ENCODE assay signal across 7 cellular contexts in the genomic region with DNA sequence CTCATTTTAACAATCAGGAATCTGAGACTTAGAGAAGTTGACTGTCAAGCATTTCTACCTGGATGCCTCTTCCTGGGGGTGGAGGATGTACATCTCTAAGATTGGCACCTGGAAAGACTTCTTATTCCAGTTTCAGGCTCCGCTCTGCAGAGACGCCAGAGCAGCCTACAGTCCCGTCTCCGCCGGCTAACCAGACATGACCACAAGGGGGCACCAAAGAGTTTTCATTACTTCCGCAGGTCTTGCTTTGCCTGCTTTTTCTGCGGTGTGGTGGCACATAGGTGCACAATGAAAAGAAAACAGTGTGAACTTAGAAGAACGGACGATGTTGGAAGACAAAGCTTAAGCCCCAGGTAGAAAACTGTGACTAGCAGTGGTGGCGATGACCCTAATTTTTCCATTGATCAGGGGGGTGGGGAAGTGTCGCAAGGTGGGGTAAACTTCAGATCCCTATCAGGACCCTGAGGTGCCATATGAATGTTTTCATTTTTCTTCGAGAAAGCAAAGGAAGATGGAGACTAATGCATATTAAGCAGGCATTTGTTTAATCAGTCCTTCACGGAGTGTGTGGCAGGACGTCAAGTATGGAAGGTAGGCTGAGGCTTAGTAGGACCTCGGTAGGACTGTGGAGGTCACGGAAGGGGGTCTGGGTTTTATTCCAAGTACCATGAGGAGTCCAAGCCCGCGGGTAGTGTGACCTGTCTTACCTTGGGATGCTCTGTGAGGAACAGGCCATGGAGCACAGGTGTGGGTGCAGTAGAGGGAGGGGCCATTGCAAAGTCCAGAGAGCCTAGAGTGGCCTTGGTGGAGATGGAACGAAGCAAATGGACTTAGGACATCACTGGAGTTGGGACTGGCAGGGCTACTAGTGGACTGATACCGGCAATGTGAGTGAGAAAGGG.
DNase-seq lines count a peak whose midpoint lies in the region; ATAC-seq, FAIRE-seq and TF ChIP-seq lines count a peak whose summit lies in the region.

No MANE protein-coding gene starts in this region.

- H3K27me3 Mint-ChIP-seq in activated B cell treated with CpG ODN at 0.5 μM for 24 hours: peaks cover 21% of the 10 kb centered on the region

- H3K4me3 ChIP-seq in cardiac fibroblast (replicated peaks in 1 of 2; ENCODE audit: low read depth in 2 of 2, low read length in 2 of 2) (no peak overlapping the region), kidney epithelial cell (ENCODE audit: low read depth, low read length) (no peak overlapping the region)

- peak; percentile 72 for ATAC-seq in HG02870 (IDR thresholded peaks at IDR 0.05; ENCODE audit: unreplicated experiment)
- peak; percentile 54 for ATAC-seq in activated B cell treated with CpG ODN at 0.5 μM for 24 hours (ENCODE audit: low read depth)

- TF ChIP-seq CTCF in activated B cell treated with CpG ODN at 0.5 μM for 24 hours (IDR thresholded peaks at IDR 0.05) (no peak), cardiac fibroblast (IDR thresholded peaks at IDR 0.05; ENCODE audit: low read depth, low read length) (peak; percentile 86), kidney epithelial cell (IDR thresholded peaks at IDR 0.05; ENCODE audit: insufficient read depth, low read length, poor library complexity, severe bottlenecking) (peak; percentile 85)

- CTCF ChIA-PET in activated B cell treated with CpG ODN at 0.5 μM for 24 hours (lab: Charles Lee): interaction anchor here (1.0 to 1.7 kb wide), 2 partner anchors 10 to 33 kb away, joined by 3 to 5 read pairs; no protein-coding TSS in a partner anchor

- peaks cover 3% of the 10 kb centered on the region for H3K27me3 ChIP-seq in kidney epithelial cell (ENCODE audit: control insufficient read depth, insufficient read depth, low read length)

- H3K36me3 Mint-ChIP-seq in activated B cell treated with CpG ODN at 0.5 μM for 24 hours (ENCODE audit: low read depth): no peaks in the 10 kb centered on the region

- no peak for TF ChIP-seq POLR2A in GM12892 (IDR thresholded peaks at IDR 0.05; ENCODE audit: low read depth, low read length)

- no peaks in the 10 kb centered on the region for H3K36me3 ChIP-seq in kidney epithelial cell (ENCODE audit: control insufficient read depth, insufficient read depth, low read length)

- peak; percentile 33 for DNase-seq in GM12892 (ENCODE audit: insufficient read length)
- DNase-seq in NCI-H1930 (lab: John Stamatoyannopoulos, UW): peak; percentile 0 to 48
- DNase-seq in activated B cell treated with CpG ODN at 0.5 μM for 24 hours: peak; percentile 21
- peak; percentile 67 to 73 for DNase-seq in cardiac fibroblast (ENCODE audit: low read depth in 2 of 2)
- no peak for DNase-seq in kidney epithelial cell (ENCODE audit: low read depth)
- peak; percentile 76 to 77 for DNase-seq in stimulated activated CD4-positive, alpha-beta T cell treated with anti-CD3 and anti-CD28 coated beads, Interleukin-2, amount 100 ng/mL, for 24 hours

- POLR2A ChIA-PET in activated B cell treated with CpG ODN at 0.5 μM for 24 hours (lab: Charles Lee): no interaction called here

- no peaks in the 10 kb centered on the region for H3K9me3 Mint-ChIP-seq in activated B cell treated with CpG ODN at 0.5 μM for 24 hours

- H3K4me3 Mint-ChIP-seq in activated B cell treated with CpG ODN at 0.5 μM for 24 hours: no peak overlapping the region

- H3K27ac Mint-ChIP-seq in activated B cell treated with CpG ODN at 0.5 μM for 24 hours: no peak overlapping the region

- no peaks in the 10 kb centered on the region for H3K4me1 Mint-ChIP-seq in activated B cell treated with CpG ODN at 0.5 μM for 24 hours

- peak; percentile 88 for FAIRE-seq in GM12892 (lab: Jason Lieb, UNC)

- intact Hi-C loops in activated B cell treated with CpG ODN at 0.5 μM for 24 hours (cut with micrococcal nuclease): loop anchor here (5.0 kb wide), 1 partner anchor 289 kb away; no protein-coding TSS in a partner anchor
